ENCODE assay signal across 8 cellular contexts in the genomic region with DNA sequence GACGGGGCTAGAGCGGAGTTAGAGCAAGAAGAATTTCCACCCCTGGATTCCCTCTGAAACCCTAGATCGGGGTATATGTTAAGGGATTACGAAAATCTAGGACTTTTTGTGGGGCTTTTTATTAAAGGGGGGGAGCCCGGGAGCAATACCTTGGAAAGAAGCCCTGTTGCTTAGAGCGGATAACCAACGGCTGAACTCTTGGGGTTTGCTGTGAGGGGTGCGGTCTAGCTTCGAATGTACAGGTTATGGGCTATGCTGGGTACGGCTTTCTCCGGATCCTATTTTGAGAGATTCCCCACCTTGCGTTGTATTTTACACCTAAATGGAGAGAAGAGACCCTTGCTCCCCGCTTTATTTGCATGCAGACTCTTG. TPM values are rescaled to one million over a fixed set of nuclear protein-coding genes. Genes with fewer than 3 reads are reported as not detected.
DNase-seq lines count a peak whose midpoint lies in the region; ATAC-seq and TF ChIP-seq lines count a peak whose summit lies in the region.

No MANE protein-coding gene starts in this region.

- DNase-seq in GM06990 (ENCODE audit: extremely low read depth, insufficient read length) (no peak), IMR-90 (no peak), left lung (no peak), transverse colon (no peak), NCI-H2081 (lab: John Stamatoyannopoulos, UW) (no peak)
- no peak for DNase-seq in activated effector memory CD4-positive, alpha-beta T cell treated with Interleukin-2 at 50 U/mL for 16 hours

- POLR2A ChIA-PET in IMR-90 (lab: Charles Lee; ENCODE audit: unreplicated experiment), result interaction anchor here (1.5 kb wide), 1 partner anchor 29 kb away, joined by 4 read pairs; no protein-coding TSS in a partner anchor

- H3K14ac ChIP-seq in IMR-90 (replicated peaks; ENCODE audit: low read depth, low read length), result peak overlapping the region; percentile 85; the same call in 1 of the 2 replicates

- no peak overlapping the region for H2AK5ac ChIP-seq in IMR-90 (ENCODE audit: low read depth, low read length)

- no peak overlapping the region for H2BK20ac ChIP-seq in IMR-90 (ENCODE audit: low read depth, low read length)

- no peak for TF ChIP-seq EP300 in transverse colon (IDR thresholded peaks at IDR 0.05; ENCODE audit: low read depth)

- peak overlapping the region; percentile 8; the same call in 1 of the 2 replicates for H4K91ac ChIP-seq in IMR-90 (ENCODE audit: insufficient read depth, low read depth, low read length)

- peak overlapping the region; percentile 31; the same call in 1 of the 2 replicates for H2BK120ac ChIP-seq in IMR-90 (ENCODE audit: low read depth, low read length)

- H3K56ac ChIP-seq in IMR-90 (ENCODE audit: extremely low read depth, insufficient read depth, low read length), result peak overlapping the region; percentile 43; the same call in 1 of the 2 replicates

- peak overlapping the region; percentile 77 for H3K4me3 ChIP-seq in GM06990 (replicated peaks; ENCODE audit: low read depth, low read length)
- peak overlapping the region; percentile 94 for H3K4me3 ChIP-seq in IMR-90 (ENCODE audit: insufficient read depth, low read depth, low read length)
- H3K4me3 ChIP-seq in left lung, result peak overlapping the region; percentile 86 to 98
- peak overlapping the region; percentile 48 to 89 (median 72) for H3K4me3 ChIP-seq in transverse colon

- H3K79me1 ChIP-seq in IMR-90 (ENCODE audit: low read depth in 1 of 2, low read length in 2 of 2), result peaks cover under 1 to 25% of the 10 kb centered on the region in 2 experiments

- no CpG with 5 or more reads among the region's 13 CpGs for WGBS in IMR-90 (ENCODE audit: extremely low coverage in 2 of 2, insufficient read length in 1 of 2), 2 experiments
- WGBS in adipose tissue, 3 donors, result 3 to 4% (median 3%) methylated on average over 13 of the region's 13 CpGs
- WGBS in transverse colon (ENCODE audit: low coverage in 1 of 2), 2 donors, result 5 to 60% methylated on average over 1 to 13 of the region's 13 CpGs

- TF ChIP-seq CTCF in GM06990 (IDR thresholded peaks at IDR 0.05; ENCODE audit: insufficient read depth, low read length, poor library complexity, severe bottlenecking), result no peak
- TF ChIP-seq CTCF in IMR-90 (conservative IDR thresholded peaks at IDR 0.05; ENCODE audit: low read depth, low read length), result no peak
- no peak for TF ChIP-seq CTCF in left lung (IDR thresholded peaks at IDR 0.05)
- TF ChIP-seq CTCF in transverse colon (IDR thresholded peaks at IDR 0.05), result no peak

- peak overlapping the region; percentile 77 for H2BK5ac ChIP-seq in IMR-90 (ENCODE audit: low read depth, low read length, poor library complexity, severe bottlenecking)

- H3K27ac ChIP-seq in IMR-90 (ENCODE audit: insufficient read depth, low read length) (peak overlapping the region; percentile 62), adipose tissue (ENCODE audit: low read depth, low read length) (peak overlapping the region; percentile 55), left lung (peak overlapping the region; percentile 79 to 89), transverse colon (peak overlapping the region; percentile 77 to 85 (median 82))

- TF ChIP-seq RAD21 in IMR-90 (IDR thresholded peaks at IDR 0.05; ENCODE audit: low read length), result no peak

- peak overlapping the region; percentile 97 for H3K23ac ChIP-seq in IMR-90 (ENCODE audit: low read depth, low read length)

- no TSS peak for BruUV-seq in IMR-90 (replicated peaks; lab: Mats Ljungman, UMichigan)

- H3K27me3 ChIP-seq in GM06990 (replicated peaks; ENCODE audit: control insufficient read depth, insufficient read depth, low read length) (no peaks in the 10 kb centered on the region), IMR-90 (ENCODE audit: control insufficient read depth, insufficient read depth, low read length) (no peaks in the 10 kb centered on the region), left lung (peaks cover 0 to 10% of the 10 kb centered on the region in 2 donors), transverse colon (peaks cover 21% of the 10 kb centered on the region)

- H3K9me3 ChIP-seq in IMR-90 (ENCODE audit: control insufficient read depth, insufficient read depth, low read length), result no peaks in the 10 kb centered on the region
- no peaks in the 10 kb centered on the region for H3K9me3 ChIP-seq in left lung
- no peaks in the 10 kb centered on the region for H3K9me3 ChIP-seq in transverse colon

- in situ Hi-C loops in IMR-90 (cut with MboI; ENCODE audit: low sequenced_read_pairs), result no loop called here
- in situ Hi-C loops in transverse colon (cut with MboI; ENCODE audit: low pct_ligation_motif_present in 1 of 4, low pct_unique_long_range_greater_than_20kb in 1 of 4, low sequenced_read_pairs in 3 of 4), result loop anchor here in 3 of 4 donors (10.0 to 25.0 kb wide), 2 partner anchors 276 to 279 kb away; a partner anchor contains a TSS

- ATAC-seq in IMR-90 (ENCODE audit: low read depth) (no peak; the same call in 1 of the 2 replicates), left lung (peak; percentile 7), GM21737 (IDR thresholded peaks at IDR 0.05; ENCODE audit: unreplicated experiment) (no peak)

- CTCF ChIA-PET in IMR-90 (lab: Yijun Ruan, JAX), result interaction anchor here (0.6 to 4.1 kb wide), 5 partner anchors 14 to 99 kb away, joined by 4 to 37 read pairs (median 6); no protein-coding TSS in a partner anchor

- H2BK15ac ChIP-seq in IMR-90 (ENCODE audit: low read depth, low read length), result no peak overlapping the region

- H3K4me1 ChIP-seq in IMR-90 (ENCODE audit: control insufficient read depth, insufficient read depth, low read length), result peaks cover 8% of the 10 kb centered on the region
- peaks cover 21 to 38% of the 10 kb centered on the region in 2 donors for H3K4me1 ChIP-seq in left lung
- H3K4me1 ChIP-seq in transverse colon, result peaks cover 6 to 36% (median 18%) of the 10 kb centered on the region in 4 donors

- 0 out of 2 replicates have a peak, but pooled peaks cover 3% of the 10 kb centered on the region for H3K9me1 ChIP-seq in IMR-90 (ENCODE audit: insufficient read depth, low read length)

- intact Hi-C loops in IMR-90 (cut with micrococcal nuclease) (loop anchor here (2.0 to 10.0 kb wide), 2 partner anchors 79 to 349 kb away; no protein-coding TSS in a partner anchor), left lung (cut with DNase I) (no loop called here), transverse colon (cut with DNase I; ENCODE audit: low total_unique reads) (loop anchor here (2.0 to 10.0 kb wide), 2 partner anchors 29 to 279 kb away; no protein-coding TSS in a partner anchor)

- dilution Hi-C loops in IMR-90 (cut with HindIII; ENCODE audit: low sequenced_read_pairs, unreplicated experiment), result no loop called here

- H4K8ac ChIP-seq in IMR-90 (ENCODE audit: low read depth in 2 of 2, low read length in 2 of 2), result no peak overlapping the region; a peak in 1 of 4 replicates

- no peaks in the 10 kb centered on the region for H4K20me1 ChIP-seq in IMR-90 (ENCODE audit: insufficient read depth, low read length)

- H3K4ac ChIP-seq in IMR-90 (ENCODE audit: low read depth, low read length), result peak overlapping the region; percentile 66; the same call in 1 of the 2 replicates

- TF ChIP-seq POLR2A in IMR-90 (IDR thresholded peaks at IDR 0.05; ENCODE audit: low read depth, low read length), result no peak
- TF ChIP-seq POLR2A in transverse colon (IDR thresholded peaks at IDR 0.05), result no peak

- no peak overlapping the region for H4K5ac ChIP-seq in IMR-90 (ENCODE audit: low read depth, low read length)

- peak overlapping the region; percentile 61 for H3K9ac ChIP-seq in IMR-90 (ENCODE audit: low read depth, low read length)

- H3K36me3 ChIP-seq in GM06990 (ENCODE audit: control insufficient read depth, insufficient read depth, low read length), result no peaks in the 10 kb centered on the region
- H3K36me3 ChIP-seq in IMR-90 (ENCODE audit: control insufficient read depth, insufficient read depth, low read length), result no peaks in the 10 kb centered on the region; the same call in 1 of the 2 replicates
- H3K36me3 ChIP-seq in left lung, result no peaks in the 10 kb centered on the region
- H3K36me3 ChIP-seq in transverse colon, result no peaks in the 10 kb centered on the region

- H3K4me2 ChIP-seq in IMR-90 (ENCODE audit: low read depth, low read length), result peak overlapping the region; percentile 100

- H3K18ac ChIP-seq in IMR-90 (ENCODE audit: low read depth, low read length), result peak overlapping the region; percentile 24; the same call in 1 of the 2 replicates

- peak overlapping the region; percentile 86 for H2AK9ac ChIP-seq in IMR-90 (replicated peaks; ENCODE audit: low read depth, low read length, poor library complexity)

- peak overlapping the region; percentile 95 for H2AFZ ChIP-seq in IMR-90 (replicated peaks; ENCODE audit: low read length, poor library complexity)

TF ChIP-seq in IMR-90, 13 proteins besides CTCF, POLR2A, EP300 and RAD21 (continues in another document):
- TF ChIP-seq, protein P1, sequence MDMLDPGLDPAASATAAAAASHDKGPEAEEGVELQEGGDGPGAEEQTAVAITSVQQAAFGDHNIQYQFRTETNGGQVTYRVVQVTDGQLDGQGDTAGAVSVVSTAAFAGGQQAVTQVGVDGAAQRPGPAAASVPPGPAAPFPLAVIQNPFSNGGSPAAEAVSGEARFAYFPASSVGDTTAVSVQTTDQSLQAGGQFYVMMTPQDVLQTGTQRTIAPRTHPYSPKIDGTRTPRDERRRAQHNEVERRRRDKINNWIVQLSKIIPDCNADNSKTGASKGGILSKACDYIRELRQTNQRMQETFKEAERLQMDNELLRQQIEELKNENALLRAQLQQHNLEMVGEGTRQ (IDR thresholded peaks at IDR 0.05; ENCODE audit: low read depth, low read length), result no peak
- TF ChIP-seq BHLHE40 (IDR thresholded peaks at IDR 0.05; ENCODE audit: low read depth, low read length), result no peak

RNA-seq across cellular contexts. Expression of a gene that starts 0.6 kb away (rescaled TPM):
- 21.1 and 22.0 TPM in 2 replicates for total RNA-seq in IMR-90 (2012; rRNA removed)
- 4.6 and 5.5 TPM in 2 replicates for polyA plus RNA-seq in IMR-90 (2012; rRNA removed)
- polyA plus RNA-seq in IMR-90 (2012; cell fraction: cytosol; rRNA removed), result 2.2 and 3.2 TPM in 2 replicates
- 2.4 and 9.7 TPM in 2 replicates for polyA plus RNA-seq in IMR-90 (2012; cell fraction: nucleus; rRNA removed; ENCODE audit: low replicate concordance)
- polyA plus RNA-seq in adipose tissue, result 10 to 100 TPM in 1 of 3 donors, 1 to 10 TPM in 2; 2.2 to 12.3 (median 7.6) TPM
- 10 to 100 TPM; 11.5 to 11.8 TPM for total RNA-seq in left lung
- 1 to 10 TPM in 2 of 4 donors, not detected in 2; 1.6 to 3.2 TPM for total RNA-seq in transverse colon

RNA-seq across cellular contexts. Expression of a gene that starts 23.7 kb away (rescaled TPM):
- total RNA-seq in IMR-90 (2012; rRNA removed) (51.7 and 69.4 TPM in 2 replicates), left lung (10 to 100 TPM; 37.5 to 39.5 TPM), transverse colon (10 to 100 TPM; 20.9 to 57.3 (median 39.5) TPM)
- polyA plus RNA-seq in IMR-90 (2012; rRNA removed) (58.7 and 64.3 TPM in 2 replicates), adipose tissue (10 to 100 TPM; 29.5 to 57.5 (median 42.1) TPM)
- polyA plus RNA-seq in IMR-90 (2012; cell fraction: cytosol; rRNA removed), result 39.4 and 47.6 TPM in 2 replicates
- polyA plus RNA-seq in IMR-90 (2012; cell fraction: nucleus; rRNA removed; ENCODE audit: low replicate concordance), result 35.3 and 72.9 TPM in 2 replicates

RNA-seq across cellular contexts. Expression of a gene that starts 48.7 kb away (rescaled TPM):
- 50.8 and 56.5 TPM in 2 replicates for total RNA-seq in IMR-90 (2012; rRNA removed)
- polyA plus RNA-seq in IMR-90 (2012; rRNA removed), result 60.7 and 66.4 TPM in 2 replicates
- 42.3 and 56.1 TPM in 2 replicates for polyA plus RNA-seq in IMR-90 (2012; cell fraction: cytosol; rRNA removed)
- 86.1 and 91.5 TPM in 2 replicates for polyA plus RNA-seq in IMR-90 (2012; cell fraction: nucleus; rRNA removed; ENCODE audit: low replicate concordance)
- 10 to 100 TPM; 24.3 to 69.4 (median 64.1) TPM for polyA plus RNA-seq in adipose tissue
- 100 to 1,000 TPM in 1 of 2 donors, 10 to 100 TPM in 1; 92.2 to 113 TPM for total RNA-seq in left lung
- 10 to 100 TPM; 47.0 to 74.8 (median 52.2) TPM for total RNA-seq in transverse colon

Comparison
In these comparisons a context has a peak if more than half of its experiments do, and no peak if none do; other contexts are left out.
1. intact Hi-C loops: an anchor here in IMR-90 (2.0 to 10.0 kb wide) and transverse colon (2.0 to 10.0 kb wide); none called in left lung.